Comparison of ENCODE assay signal across 15 cellular contexts in genomic region chr16:70721202-70721963, GRCh38. TPM values are rescaled to one million over a fixed set of nuclear protein-coding genes. Genes with fewer than 3 reads are reported as not detected.
A peak's percentile ranks its signal among the peaks of the same experiment; 100 is the strongest.
DNase-seq lines count a peak whose midpoint lies in the region; ATAC-seq, FAIRE-seq and TF ChIP-seq lines count a peak whose summit lies in the region.
"Had no signal": no experiment of that assay in that cellular context is flagged by ENCODE, and none has a peak within 500 bp of the region (broad histone marks: within the 10 kb centered on the region; RNA-seq: fewer than 3 reads in every experiment).

No MANE protein-coding gene starts in this region.

- POLR2A ChIA-PET in HepG2 (lab: Yijun Ruan, JAX) (interaction anchor here (1.0 to 10.2 kb wide), 5 partner anchors 10 to 38 kb away, joined by 3 to 536 read pairs (median 9); partner anchors contain the start of gene MTSS2), RWPE1 (lab: Yijun Ruan, JAX; ENCODE audit: low non-redundant PET) (no interaction called here)

- no peak for TF ChIP-seq POLR2A in HepG2 (IDR thresholded peaks at IDR 0.05; ENCODE audit: insufficient read depth in 1 of 2, low read depth in 2 of 2, low read length in 2 of 2)
- TF ChIP-seq POLR2A in right lobe of liver (IDR thresholded peaks at IDR 0.05): no peak

- H3K27ac ChIP-seq in HepG2 (ENCODE audit: extremely low read length, insufficient read depth, low read length): no peak overlapping the region
- H3K27ac ChIP-seq in right lobe of liver: no peak overlapping the region
- peak overlapping the region; percentile 23 for H3K27ac ChIP-seq in RWPE1
- H3K27ac ChIP-seq: SJCRH30 had no signal

- H3K9me3 ChIP-seq in HepG2 (ENCODE audit: low read length) (no peaks in the 10 kb centered on the region), right lobe of liver (no peaks in the 10 kb centered on the region)
- H3K9me3 ChIP-seq: BE2C, SJCRH30 had no signal

- H3K9me3 Mint-ChIP-seq in nephron: no peaks in the 10 kb centered on the region
- H3K9me3 Mint-ChIP-seq: CD8-positive, alpha-beta memory T cell had no signal

- intact Hi-C loops in HepG2 (cut with micrococcal nuclease; ENCODE audit: unreplicated experiment) (no loop called here), right lobe of liver (cut with DNase I) (no loop called here)

- no peak for DNase-seq in HepG2 (ENCODE audit: low spot score)
- DNase-seq in right lobe of liver: no peak
- no peak for DNase-seq in RWPE1 (ENCODE audit: low spot score)
- no peak for DNase-seq in HK-2 (ENCODE audit: unreplicated experiment)
- DNase-seq: BE2C; CD8-positive, alpha-beta memory T cell; NCI-H1417 treated with DMSO at 0.1 percent for 48 hours; NCI-H1930; NCI-H69; SJCRH30 had no signal

- 95% methylated on average over 14 of the region's 18 CpGs for WGBS in HepG2 (ENCODE audit: low lambda C conversion rate)
- WGBS in right lobe of liver (ENCODE audit: insufficient coverage, low coverage, low lambda C conversion rate, missing lambda C conversion rate): 69% methylated on average over 5 of the region's 18 CpGs

- H3K4me3 ChIP-seq in HepG2 (replicated peaks in 1 of 3; ENCODE audit: insufficient read depth in 1 of 3, low read depth in 2 of 3, low read length in 3 of 3): no peak overlapping the region
- no peak overlapping the region for H3K4me3 ChIP-seq in right lobe of liver
- H3K4me3 ChIP-seq: SJCRH30 had no signal

- H3K27me3 ChIP-seq in HepG2 (ENCODE audit: control insufficient read depth in 1 of 2, insufficient read depth in 2 of 2, low read length in 2 of 2) (no peaks in the 10 kb centered on the region), right lobe of liver (no peaks in the 10 kb centered on the region)
- H3K27me3 ChIP-seq: BE2C, SJCRH30 had no signal

- H3K79me2 ChIP-seq in HepG2 (ENCODE audit: insufficient read depth, low read length): peaks cover 6% of the 10 kb centered on the region

- H3K4me1 ChIP-seq in HepG2 (ENCODE audit: insufficient read depth, low read length) (peaks cover 44% of the 10 kb centered on the region), right lobe of liver (peaks cover 0 to 36% (median 21%) of the 10 kb centered on the region in 4 donors)

- no TSS peak for BruUV-seq in HepG2 (replicated peaks; lab: Mats Ljungman, UMichigan)

- peak overlapping the region in 2 of 3 experiments; percentile 18 to 100 for H3K27ac Mint-ChIP-seq in nephron

- H4K20me1 ChIP-seq in HepG2 (ENCODE audit: insufficient read depth, low read length): no peaks in the 10 kb centered on the region

- CTCF ChIA-PET in HepG2 (lab: Yijun Ruan, JAX; ENCODE audit: low intra/inter-chr PET ratio, low total read pairs): no interaction called here
- CTCF ChIA-PET in RWPE1 (lab: Yijun Ruan, JAX): no interaction called here

- no peak for TF ChIP-seq EP300 in HepG2 (IDR thresholded peaks at IDR 0.05; ENCODE audit: low read depth in 2 of 2, low read length in 2 of 2)
- TF ChIP-seq EP300 in HepG2 (CRISPR knock-in tag; IDR thresholded peaks at IDR 0.05; ENCODE audit: borderline replicate concordance): no peak

- no peak overlapping the region for H3K4me3 Mint-ChIP-seq in nephron
- H3K4me3 Mint-ChIP-seq: CD8-positive, alpha-beta memory T cell had no signal

- TF ChIP-seq RAD21 in HepG2 (CRISPR knock-in tag; IDR thresholded peaks at IDR 0.05): no peak

- no peak for TF ChIP-seq CTCF in HepG2 (CRISPR knock-in tag; IDR thresholded peaks at IDR 0.05)
- TF ChIP-seq CTCF in right lobe of liver (IDR thresholded peaks at IDR 0.05): no peak
- TF ChIP-seq CTCF in RWPE1 (conservative IDR thresholded peaks at IDR 0.05; ENCODE audit: low read depth): no peak
- TF ChIP-seq CTCF in nephron (IDR thresholded peaks at IDR 0.05; ENCODE audit: unreplicated experiment in 3 of 3): no peak

- H3K36me3 ChIP-seq in HepG2 (replicated peaks in 1 of 2; ENCODE audit: control insufficient read depth in 1 of 2, insufficient read depth in 2 of 2, low read length in 2 of 2): peaks cover 4 to 15% of the 10 kb centered on the region in 2 experiments; a peak in 4 of 5 replicates
- H3K36me3 ChIP-seq in right lobe of liver: no peaks in the 10 kb centered on the region
- H3K36me3 ChIP-seq: BE2C, SJCRH30 had no signal

- no peak for FAIRE-seq in HepG2 (lab: Jason Lieb, UNC)
- FAIRE-seq: D721Med, HTR-8/SVneo had no signal

- in situ Hi-C loops in HepG2 (cut with HindIII; ENCODE audit: extremely low pct_ligation_motif_present, low pct_unique_long_range_greater_than_20kb): no loop called here

- no peak overlapping the region for H2AFZ ChIP-seq in HepG2 (ENCODE audit: low read length)

- peaks cover 72% of the 10 kb centered on the region for H3K4me1 Mint-ChIP-seq in nephron

- H3K9ac ChIP-seq in HepG2 (ENCODE audit: insufficient read depth, low read depth, low read length): no peak overlapping the region

- no peak overlapping the region for H3K4me2 ChIP-seq in HepG2 (ENCODE audit: low read depth, low read length)

- H3K27me3 Mint-ChIP-seq in nephron (ENCODE audit: low read depth): peaks cover 3% of the 10 kb centered on the region
- H3K27me3 Mint-ChIP-seq: CD8-positive, alpha-beta memory T cell had no signal

- H3K36me3 Mint-ChIP-seq in nephron (ENCODE audit: low read depth): peaks cover 43% of the 10 kb centered on the region

- ATAC-seq in HepG2 (no peak), right lobe of liver (no peak), GM18498 (IDR thresholded peaks at IDR 0.05; ENCODE audit: unreplicated experiment) (no peak), HG03108 (IDR thresholded peaks at IDR 0.05; ENCODE audit: unreplicated experiment) (no peak)

TF ChIP-seq in HepG2, 621 proteins besides CTCF, POLR2A, EP300 and RAD21:
- TF ChIP-seq NAIF1 (CRISPR knock-in tag; IDR thresholded peaks at IDR 0.05; ENCODE audit: borderline replicate concordance) (no peak), AGO2 (optimal IDR thresholded peaks at IDR 0.05; ENCODE audit: low read depth, low read length) (peak; percentile 20), ZNF687 (CRISPR knock-in tag; IDR thresholded peaks at IDR 0.05) (0 out of 2 replicates have a peak, but pooled peaks have one; percentile 2)

RNA-seq across cellular contexts. Expression of gene MTSS2, which starts 35.5 kb away (rescaled TPM):
- total RNA-seq in HepG2 (2016; rRNA removed; fragmentation: Illumina TruSeq; extraction: Trizol) (84.6 and 132 TPM in 2 replicates), right lobe of liver (100 to 1,000 TPM in 2 of 6 experiments, 10 to 100 TPM in 4; 28.5 to 117 (median 80.2) TPM)
- total RNA-seq in HepG2 (2016; cell fraction: cytosol; rRNA removed; fragmentation: Illumina TruSeq; extraction: Trizol; ENCODE audit: low read depth): 43.5 and 50.3 TPM in 2 replicates
- total RNA-seq in HepG2 (2016; cell fraction: insoluble cytoplasmic fraction; rRNA removed; fragmentation: Illumina TruSeq; extraction: Trizol): 77.0 and 127 TPM in 2 replicates
- total RNA-seq in HepG2 (2016; cell fraction: membrane; rRNA removed; fragmentation: Illumina TruSeq; extraction: Trizol): 144 and 145 TPM in 2 replicates
- 105 and 134 TPM in 2 replicates for total RNA-seq in HepG2 (2016; cell fraction: nucleus; rRNA removed; fragmentation: Illumina TruSeq; extraction: Trizol)
- 242 and 284 TPM in 2 replicates for polyA plus RNA-seq in HepG2 (2011; rRNA removed)
- polyA plus RNA-seq in HepG2 (2011; cell fraction: cytosol; rRNA removed): 101 and 160 TPM in 2 replicates
- polyA plus RNA-seq in HepG2 (2011; cell fraction: nucleus; rRNA removed): 555 and 802 TPM in 2 replicates
- polyA plus RNA-seq in HepG2 (2012): 157 and 253 TPM in 2 replicates
- polyA plus RNA-seq in HepG2 (2016; cell fraction: cytosol; fragmentation: Illumina TruSeq; extraction: Trizol; ENCODE audit: low read depth): 47.6 and 47.9 TPM in 2 replicates
- polyA plus RNA-seq in HepG2 (2016; cell fraction: insoluble cytoplasmic fraction; fragmentation: Illumina TruSeq; extraction: Trizol; ENCODE audit: low read depth): 136 and 193 TPM in 2 replicates
- polyA plus RNA-seq in HepG2 (2016; cell fraction: membrane; fragmentation: Illumina TruSeq; extraction: Trizol; ENCODE audit: low read depth): 144 and 154 TPM in 2 replicates
- polyA plus RNA-seq in HepG2 (2016; cell fraction: nucleus; fragmentation: Illumina TruSeq; extraction: Trizol; ENCODE audit: insufficient read depth, low read depth): 467 and 522 TPM in 2 replicates
- polyA minus RNA-seq in HepG2 (2011; rRNA and poly(A)+ RNA removed; ENCODE audit: low replicate concordance): 24.5 and 186 TPM in 2 replicates
- 155 and 166 TPM in 2 replicates for polyA minus RNA-seq in HepG2 (2011; cell fraction: cytosol; rRNA and poly(A)+ RNA removed)
- polyA minus RNA-seq in HepG2 (2011; cell fraction: nucleus; rRNA and poly(A)+ RNA removed): 97.5 and 127 TPM in 2 replicates
- polyA plus RNA-seq: CD8-positive, alpha-beta memory T cell had no signal
